Comparison of ENCODE assay signal across 2 cellular contexts in genomic region chr1:206717237-206717989, GRCh38.
TF ChIP-seq lines count a peak whose summit lies in the region.

No MANE protein-coding gene starts in this region.

TF ChIP-seq in liver, 16 proteins besides CTCF, POLR2A, EP300 and RAD21:
- TF ChIP-seq EGR1 (IDR thresholded peaks at IDR 0.05; ENCODE audit: low read depth in 2 of 2) (no peak), NR2F2 (IDR thresholded peaks at IDR 0.05) (peak; percentile 84), HNF4A (conservative IDR thresholded peaks at IDR 0.05) (peak; percentile 8 to 23)

TF ChIP-seq in HepG2, 621 proteins besides CTCF, POLR2A, EP300 and RAD21:
- TF ChIP-seq ZNF160 (CRISPR knock-in tag; IDR thresholded peaks at IDR 0.05) (no peak), ZFP41 (CRISPR knock-in tag; IDR thresholded peaks at IDR 0.05; ENCODE audit: borderline replicate concordance) (no peak), ZNF230 (CRISPR knock-in tag; IDR thresholded peaks at IDR 0.05) (no peak), DR1 (CRISPR knock-in tag; IDR thresholded peaks at IDR 0.05) (no peak), CEBPB (IDR thresholded peaks at IDR 0.05; ENCODE audit: borderline replicate concordance, low read depth, low read length) (no peak), PPARG (CRISPR knock-in tag; conservative IDR thresholded peaks at IDR 0.05) (no peak), SP4 (CRISPR knock-in tag; IDR thresholded peaks at IDR 0.05) (no peak), ZNF737 (CRISPR knock-in tag; IDR thresholded peaks at IDR 0.05; ENCODE audit: borderline replicate concordance) (no peak), ZBTB39 (CRISPR knock-in tag; IDR thresholded peaks at IDR 0.05) (no peak), YY1 (IDR thresholded peaks at IDR 0.05; ENCODE audit: insufficient read depth, insufficient replicate concordance, low read depth, low read length) (no peak), ATF5 (CRISPR knock-in tag; IDR thresholded peaks at IDR 0.05; ENCODE audit: low read depth) (no peak), ZNF713 (CRISPR knock-in tag; IDR thresholded peaks at IDR 0.05) (no peak), YEATS4 (CRISPR knock-in tag; IDR thresholded peaks at IDR 0.05; ENCODE audit: borderline replicate concordance) (no peak), RFX3 (CRISPR knock-in tag; IDR thresholded peaks at IDR 0.05) (no peak), ARID2 (CRISPR knock-in tag; IDR thresholded peaks at IDR 0.05; ENCODE audit: borderline replicate concordance) (no peak), CREM (IDR thresholded peaks at IDR 0.05) (no peak), CREM (CRISPR knock-in tag; IDR thresholded peaks at IDR 0.05) (no peak), CHD4 (IDR thresholded peaks at IDR 0.05; ENCODE audit: borderline replicate concordance, low read length) (no peak), CREB1 (IDR thresholded peaks at IDR 0.05) (no peak), CREB1 (CRISPR knock-in tag; IDR thresholded peaks at IDR 0.05) (no peak), TBX3 (IDR thresholded peaks at IDR 0.05; ENCODE audit: borderline replicate concordance) (no peak), NFYC (CRISPR knock-in tag; IDR thresholded peaks at IDR 0.05) (no peak)
